1 cellular context compared by ENCODE assay signal in genomic region chr12:94148841-94149780, GRCh38.
TF ChIP-seq lines count a peak whose summit lies in the region.

No MANE protein-coding gene starts in this region.

TF ChIP-seq in HepG2, 621 proteins besides CTCF, POLR2A, EP300 and RAD21 (continued from another document and continues in another):
- TF ChIP-seq ZNF207 (IDR thresholded peaks at IDR 0.05; ENCODE audit: borderline replicate concordance), result no peak
- TF ChIP-seq, protein P1, sequence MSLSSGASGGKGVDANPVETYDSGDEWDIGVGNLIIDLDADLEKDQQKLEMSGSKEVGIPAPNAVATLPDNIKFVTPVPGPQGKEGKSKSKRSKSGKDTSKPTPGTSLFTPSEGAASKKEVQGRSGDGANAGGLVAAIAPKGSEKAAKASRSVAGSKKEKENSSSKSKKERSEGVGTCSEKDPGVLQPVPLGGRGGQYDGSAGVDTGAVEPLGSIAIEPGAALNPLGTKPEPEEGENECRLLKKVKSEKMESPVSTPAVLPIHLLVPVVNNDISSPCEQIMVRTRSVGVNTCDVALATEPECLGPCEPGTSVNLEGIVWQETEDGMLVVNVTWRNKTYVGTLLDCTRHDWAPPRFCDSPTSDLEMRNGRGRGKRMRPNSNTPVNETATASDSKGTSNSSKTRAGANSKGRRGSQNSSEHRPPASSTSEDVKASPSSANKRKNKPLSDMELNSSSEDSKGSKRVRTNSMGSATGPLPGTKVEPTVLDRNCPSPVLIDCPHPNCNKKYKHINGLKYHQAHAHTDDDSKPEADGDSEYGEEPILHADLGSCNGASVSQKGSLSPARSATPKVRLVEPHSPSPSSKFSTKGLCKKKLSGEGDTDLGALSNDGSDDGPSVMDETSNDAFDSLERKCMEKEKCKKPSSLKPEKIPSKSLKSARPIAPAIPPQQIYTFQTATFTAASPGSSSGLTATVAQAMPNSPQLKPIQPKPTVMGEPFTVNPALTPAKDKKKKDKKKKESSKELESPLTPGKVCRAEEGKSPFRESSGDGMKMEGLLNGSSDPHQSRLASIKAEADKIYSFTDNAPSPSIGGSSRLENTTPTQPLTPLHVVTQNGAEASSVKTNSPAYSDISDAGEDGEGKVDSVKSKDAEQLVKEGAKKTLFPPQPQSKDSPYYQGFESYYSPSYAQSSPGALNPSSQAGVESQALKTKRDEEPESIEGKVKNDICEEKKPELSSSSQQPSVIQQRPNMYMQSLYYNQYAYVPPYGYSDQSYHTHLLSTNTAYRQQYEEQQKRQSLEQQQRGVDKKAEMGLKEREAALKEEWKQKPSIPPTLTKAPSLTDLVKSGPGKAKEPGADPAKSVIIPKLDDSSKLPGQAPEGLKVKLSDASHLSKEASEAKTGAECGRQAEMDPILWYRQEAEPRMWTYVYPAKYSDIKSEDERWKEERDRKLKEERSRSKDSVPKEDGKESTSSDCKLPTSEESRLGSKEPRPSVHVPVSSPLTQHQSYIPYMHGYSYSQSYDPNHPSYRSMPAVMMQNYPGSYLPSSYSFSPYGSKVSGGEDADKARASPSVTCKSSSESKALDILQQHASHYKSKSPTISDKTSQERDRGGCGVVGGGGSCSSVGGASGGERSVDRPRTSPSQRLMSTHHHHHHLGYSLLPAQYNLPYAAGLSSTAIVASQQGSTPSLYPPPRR (CRISPR knock-in tag; IDR thresholded peaks at IDR 0.05; ENCODE audit: borderline replicate concordance), result peak; percentile 79
- no peak for TF ChIP-seq ZKSCAN8 (CRISPR knock-in tag; IDR thresholded peaks at IDR 0.05; ENCODE audit: borderline replicate concordance)
- TF ChIP-seq, protein P2, sequence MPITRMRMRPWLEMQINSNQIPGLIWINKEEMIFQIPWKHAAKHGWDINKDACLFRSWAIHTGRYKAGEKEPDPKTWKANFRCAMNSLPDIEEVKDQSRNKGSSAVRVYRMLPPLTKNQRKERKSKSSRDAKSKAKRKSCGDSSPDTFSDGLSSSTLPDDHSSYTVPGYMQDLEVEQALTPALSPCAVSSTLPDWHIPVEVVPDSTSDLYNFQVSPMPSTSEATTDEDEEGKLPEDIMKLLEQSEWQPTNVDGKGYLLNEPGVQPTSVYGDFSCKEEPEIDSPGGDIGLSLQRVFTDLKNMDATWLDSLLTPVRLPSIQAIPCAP (CRISPR knock-in tag; IDR thresholded peaks at IDR 0.05; ENCODE audit: low read depth), result no peak
- TF ChIP-seq ZNF510 (CRISPR knock-in tag; IDR thresholded peaks at IDR 0.05; ENCODE audit: low read depth), result no peak
- no peak; the same call in 1 of the 2 replicates for TF ChIP-seq DRAP1 (CRISPR knock-in tag; IDR thresholded peaks at IDR 0.05)
- TF ChIP-seq ZNF781 (CRISPR knock-in tag; IDR thresholded peaks at IDR 0.05; ENCODE audit: borderline replicate concordance, not compliant biosample characterization), result no peak
- TF ChIP-seq THAP8 (CRISPR knock-in tag; IDR thresholded peaks at IDR 0.05; ENCODE audit: borderline replicate concordance), result no peak
- TF ChIP-seq, protein P3, sequence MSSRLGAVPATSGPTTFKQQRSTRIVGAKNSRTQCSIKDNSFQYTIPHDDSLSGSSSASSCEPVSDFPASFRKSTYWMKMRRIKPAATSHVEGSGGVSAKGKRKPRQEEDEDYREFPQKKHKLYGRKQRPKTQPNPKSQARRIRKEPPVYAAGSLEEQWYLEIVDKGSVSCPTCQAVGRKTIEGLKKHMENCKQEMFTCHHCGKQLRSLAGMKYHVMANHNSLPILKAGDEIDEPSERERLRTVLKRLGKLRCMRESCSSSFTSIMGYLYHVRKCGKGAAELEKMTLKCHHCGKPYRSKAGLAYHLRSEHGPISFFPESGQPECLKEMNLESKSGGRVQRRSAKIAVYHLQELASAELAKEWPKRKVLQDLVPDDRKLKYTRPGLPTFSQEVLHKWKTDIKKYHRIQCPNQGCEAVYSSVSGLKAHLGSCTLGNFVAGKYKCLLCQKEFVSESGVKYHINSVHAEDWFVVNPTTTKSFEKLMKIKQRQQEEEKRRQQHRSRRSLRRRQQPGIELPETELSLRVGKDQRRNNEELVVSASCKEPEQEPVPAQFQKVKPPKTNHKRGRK (CRISPR knock-in tag; IDR thresholded peaks at IDR 0.05), result 0 out of 2 replicates have a peak, but pooled peaks have one; percentile 47
- TF ChIP-seq ZSCAN5A (CRISPR knock-in tag; IDR thresholded peaks at IDR 0.05; ENCODE audit: borderline replicate concordance), result peak; percentile 63; the same call in 1 of the 2 replicates
- 0 out of 2 replicates have a peak, but pooled peaks have one; percentile 8 for TF ChIP-seq ELF3 (CRISPR knock-in tag; IDR thresholded peaks at IDR 0.05)
- no peak for TF ChIP-seq CHD2 (IDR thresholded peaks at IDR 0.05; ENCODE audit: low read depth, low read length)
- peak; percentile 76 for TF ChIP-seq KMT2B (CRISPR knock-in tag; IDR thresholded peaks at IDR 0.05)
- 0 out of 2 replicates have a peak, but pooled peaks have one; percentile 19 for TF ChIP-seq MAF1 (CRISPR knock-in tag; IDR thresholded peaks at IDR 0.05; ENCODE audit: borderline replicate concordance)
- peak; percentile 60; the same call in 1 of the 2 replicates for TF ChIP-seq PHF21A (CRISPR knock-in tag; IDR thresholded peaks at IDR 0.05)
- TF ChIP-seq, protein P4, sequence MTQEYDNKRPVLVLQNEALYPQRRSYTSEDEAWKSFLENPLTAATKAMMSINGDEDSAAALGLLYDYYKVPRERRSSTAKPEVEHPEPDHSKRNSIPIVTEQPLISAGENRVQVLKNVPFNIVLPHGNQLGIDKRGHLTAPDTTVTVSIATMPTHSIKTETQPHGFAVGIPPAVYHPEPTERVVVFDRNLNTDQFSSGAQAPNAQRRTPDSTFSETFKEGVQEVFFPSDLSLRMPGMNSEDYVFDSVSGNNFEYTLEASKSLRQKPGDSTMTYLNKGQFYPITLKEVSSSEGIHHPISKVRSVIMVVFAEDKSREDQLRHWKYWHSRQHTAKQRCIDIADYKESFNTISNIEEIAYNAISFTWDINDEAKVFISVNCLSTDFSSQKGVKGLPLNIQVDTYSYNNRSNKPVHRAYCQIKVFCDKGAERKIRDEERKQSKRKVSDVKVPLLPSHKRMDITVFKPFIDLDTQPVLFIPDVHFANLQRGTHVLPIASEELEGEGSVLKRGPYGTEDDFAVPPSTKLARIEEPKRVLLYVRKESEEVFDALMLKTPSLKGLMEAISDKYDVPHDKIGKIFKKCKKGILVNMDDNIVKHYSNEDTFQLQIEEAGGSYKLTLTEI (CRISPR knock-in tag; conservative IDR thresholded peaks at IDR 0.05), result no peak
- TF ChIP-seq TEAD3 (CRISPR knock-in tag; optimal IDR thresholded peaks at IDR 0.05; ENCODE audit: borderline replicate concordance), result peak; percentile 56
- TF ChIP-seq JDP2 (CRISPR knock-in tag; IDR thresholded peaks at IDR 0.05; ENCODE audit: borderline replicate concordance), result no peak
- TF ChIP-seq, protein P5, sequence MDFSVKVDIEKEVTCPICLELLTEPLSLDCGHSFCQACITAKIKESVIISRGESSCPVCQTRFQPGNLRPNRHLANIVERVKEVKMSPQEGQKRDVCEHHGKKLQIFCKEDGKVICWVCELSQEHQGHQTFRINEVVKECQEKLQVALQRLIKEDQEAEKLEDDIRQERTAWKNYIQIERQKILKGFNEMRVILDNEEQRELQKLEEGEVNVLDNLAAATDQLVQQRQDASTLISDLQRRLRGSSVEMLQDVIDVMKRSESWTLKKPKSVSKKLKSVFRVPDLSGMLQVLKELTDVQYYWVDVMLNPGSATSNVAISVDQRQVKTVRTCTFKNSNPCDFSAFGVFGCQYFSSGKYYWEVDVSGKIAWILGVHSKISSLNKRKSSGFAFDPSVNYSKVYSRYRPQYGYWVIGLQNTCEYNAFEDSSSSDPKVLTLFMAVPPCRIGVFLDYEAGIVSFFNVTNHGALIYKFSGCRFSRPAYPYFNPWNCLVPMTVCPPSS (IDR thresholded peaks at IDR 0.05), result no peak
- 0 out of 2 replicates have a peak, but pooled peaks have one; percentile 45 for TF ChIP-seq FLYWCH1 (CRISPR knock-in tag; IDR thresholded peaks at IDR 0.05)
- TF ChIP-seq PRDM15 (CRISPR knock-in tag; IDR thresholded peaks at IDR 0.05), result 0 out of 2 replicates have a peak, but pooled peaks have one; percentile 34
- TF ChIP-seq TBX2 (CRISPR knock-in tag; IDR thresholded peaks at IDR 0.05; ENCODE audit: borderline replicate concordance), result 0 out of 2 replicates have a peak, but pooled peaks have one; percentile 63
- TF ChIP-seq, protein P6, sequence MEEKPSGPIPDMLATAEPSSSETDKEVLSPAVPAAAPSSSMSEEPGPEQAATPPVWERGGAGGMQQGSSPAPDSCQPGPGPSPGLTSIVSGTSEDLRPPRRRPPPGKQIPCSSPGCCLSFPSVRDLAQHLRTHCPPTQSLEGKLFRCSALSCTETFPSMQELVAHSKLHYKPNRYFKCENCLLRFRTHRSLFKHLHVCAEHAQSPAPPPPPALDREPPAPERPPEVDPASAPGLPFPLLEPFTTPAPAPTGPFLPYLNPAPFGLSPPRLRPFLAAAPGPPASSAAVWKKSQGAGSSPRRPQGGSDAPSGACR (CRISPR knock-in tag; IDR thresholded peaks at IDR 0.05), result peak; percentile 66; the same call in 1 of the 2 replicates
- no peak for TF ChIP-seq MEF2D (CRISPR knock-in tag; IDR thresholded peaks at IDR 0.05)
- TF ChIP-seq SMC3 (IDR thresholded peaks at IDR 0.05; ENCODE audit: low read length), result no peak
- TF ChIP-seq CSRNP2 (CRISPR knock-in tag; conservative IDR thresholded peaks at IDR 0.05; ENCODE audit: low read depth), result no peak
- no peak for TF ChIP-seq HMGA1 (CRISPR knock-in tag; conservative IDR thresholded peaks at IDR 0.05)
